ENCODE assay signal across 19 cellular contexts in genomic region chr4:123578276-123579014, GRCh38.
"Had no signal": no experiment of that assay in that cellular context is flagged by ENCODE, and none has a peak within 500 bp of the region (broad histone marks: within the 10 kb centered on the region; RNA-seq: fewer than 3 reads in every experiment).

No MANE protein-coding gene starts in this region.

- H3K4me3 ChIP-seq: dorsolateral prefrontal cortex, lower lobe of right lung, ovary, psoas muscle, sigmoid colon, stomach, testis, tibial artery had no signal

- DNase-seq: dorsolateral prefrontal cortex; effector CD4-positive, alpha-beta T cell; left ventricle myocardium superior; lower lobe of right lung; naive thymus-derived CD8-positive, alpha-beta T cell; occipital lobe; ovary; posterior cingulate gyrus; psoas muscle; right cardiac atrium; sigmoid colon; stimulated activated CD4-positive, alpha-beta T cell treated with anti-CD3 and anti-CD28 coated beads, Interleukin-2, amount 100 ng/mL, for 24 hours; stimulated activated CD4-positive, alpha-beta T cell treated with anti-CD3 and anti-CD28 coated beads, Interleukin-4, amount 100 ng/mL, for 24 hours; stimulated activated naive CD4-positive, alpha-beta T cell treated with Interleukin-2 at 50 U/mL for 16 hours; stomach; testis; tibial artery had no signal

- H3K27me3 ChIP-seq: dorsolateral prefrontal cortex, ovary, sigmoid colon, stomach, testis, tibial artery had no signal

- H3K4me3 Mint-ChIP-seq: naive thymus-derived CD8-positive, alpha-beta T cell; stimulated activated effector memory CD8-positive, alpha-beta T cell treated with anti-CD3 and anti-CD28 coated beads, Interleukin-12 subunit alpha, Interleukin-12 subunit beta, amount 100 ng/mL, for 72 hours; type B pancreatic cell had no signal

- H3K27ac ChIP-seq: dorsolateral prefrontal cortex, lower lobe of right lung, ovary, psoas muscle, sigmoid colon, stomach, testis, tibial artery had no signal

- H3K4me1 ChIP-seq: lower lobe of right lung, psoas muscle, sigmoid colon, stomach, testis had no signal

- H3K4me1 Mint-ChIP-seq: stimulated activated effector memory CD8-positive, alpha-beta T cell treated with anti-CD3 and anti-CD28 coated beads, Interleukin-12 subunit alpha, Interleukin-12 subunit beta, amount 100 ng/mL, for 72 hours had no signal

- H3K27ac Mint-ChIP-seq: naive thymus-derived CD8-positive, alpha-beta T cell; stimulated activated effector memory CD8-positive, alpha-beta T cell treated with anti-CD3 and anti-CD28 coated beads, Interleukin-12 subunit alpha, Interleukin-12 subunit beta, amount 100 ng/mL, for 72 hours; type B pancreatic cell had no signal

- H3K27me3 Mint-ChIP-seq: naive thymus-derived CD8-positive, alpha-beta T cell; type B pancreatic cell had no signal

- H3K9me3 ChIP-seq: testis had no signal

- H3K36me3 Mint-ChIP-seq: stimulated activated effector memory CD8-positive, alpha-beta T cell treated with anti-CD3 and anti-CD28 coated beads, Interleukin-12 subunit alpha, Interleukin-12 subunit beta, amount 100 ng/mL, for 72 hours had no signal

- H3K36me3 ChIP-seq: lower lobe of right lung, ovary, sigmoid colon, tibial artery had no signal
